ENCODE assay signal across 26 cellular contexts in genomic region chr10:94936721-94937120, GRCh38. TPM values are rescaled to one million over a fixed set of nuclear protein-coding genes. Genes with fewer than 3 reads are reported as not detected.
A peak's percentile ranks its signal among the peaks of the same experiment; 100 is the strongest.
DNase-seq lines count a peak whose midpoint lies in the region; ATAC-seq, FAIRE-seq and TF ChIP-seq lines count a peak whose summit lies in the region.
"Had no signal": no experiment of that assay in that cellular context is flagged by ENCODE, and none has a peak within 500 bp of the region (broad histone marks: within the 10 kb centered on the region; RNA-seq: fewer than 3 reads in every experiment).

No MANE protein-coding gene starts in this region.

- CTCF ChIA-PET in HepG2 (lab: Yijun Ruan, JAX; ENCODE audit: low intra/inter-chr PET ratio, low total read pairs): no interaction called here

- WGBS in liver: 29% methylated on average over 2 of the region's 2 CpGs
- 23% methylated on average over 2 of the region's 2 CpGs for WGBS in HepG2 (ENCODE audit: low lambda C conversion rate)
- WGBS in small intestine, 3 donors: 31 to 47% (median 38%) methylated on average over 2 of the region's 2 CpGs

- H4K20me1 ChIP-seq in HepG2 (ENCODE audit: insufficient read depth, low read length): no peaks in the 10 kb centered on the region
- H4K20me1 ChIP-seq: BLaER1 treated with 17β-estradiol and CSF1 and Interleukin-3, amounts not matched to agents 10 nM and 100 nM had no signal

- no peak for TF ChIP-seq POLR2A in HepG2 (IDR thresholded peaks at IDR 0.05; ENCODE audit: insufficient read depth in 1 of 2, low read depth in 2 of 2, low read length in 2 of 2)

- POLR2A ChIA-PET in HepG2 (lab: Yijun Ruan, JAX): no interaction called here

- no peak for ATAC-seq in HepG2
- ATAC-seq in left lobe of liver: peak; percentile 67

- H3K9me3 ChIP-seq in liver (ENCODE audit: control insufficient read depth in 4 of 4, low read length in 3 of 4) (no peaks in the 10 kb centered on the region), HepG2 (ENCODE audit: low read length) (no peaks in the 10 kb centered on the region), small intestine (ENCODE audit: control insufficient read depth, low read depth) (no peaks in the 10 kb centered on the region)
- H3K9me3 ChIP-seq: BE2C, HAP-1 had no signal

- TF ChIP-seq EP300 in HepG2 (IDR thresholded peaks at IDR 0.05; ENCODE audit: low read depth in 2 of 2, low read length in 2 of 2): no peak
- no peak for TF ChIP-seq EP300 in HepG2 (CRISPR knock-in tag; IDR thresholded peaks at IDR 0.05; ENCODE audit: borderline replicate concordance)

- TF ChIP-seq CTCF in liver (IDR thresholded peaks at IDR 0.05; ENCODE audit: low read depth, low read length, missing input control) (no peak), HepG2 (CRISPR knock-in tag; IDR thresholded peaks at IDR 0.05) (no peak)

- DNase-seq in HepG2 (ENCODE audit: low spot score) (no peak), left lobe of liver (ENCODE audit: low spot score) (no peak), small intestine (peak; percentile 76), mesenteric fat pad (ENCODE audit: low spot score) (no peak), NCI-H526 treated with DMSO at 0.1 percent for 48 hours (lab: John Stamatoyannopoulos, UW) (no peak)
- DNase-seq: ACHN; AML-193; BE2C; CD4-positive, alpha-beta T cell; CD8-positive, alpha-beta memory T cell; DMS53; DMS79 treated with DMSO at 0.1 percent for 48 hours; GF-D8; GOT3; HFFc6 had no signal

- H3K9ac ChIP-seq in liver (ENCODE audit: low read depth in 1 of 2, low read length in 2 of 2) (peak overlapping the region; percentile 25 to 49), HepG2 (ENCODE audit: insufficient read depth, low read depth, low read length) (no peak overlapping the region)
- H3K9ac ChIP-seq: BLaER1 treated with 17β-estradiol and CSF1 and Interleukin-3, amounts not matched to agents 10 nM and 100 nM had no signal

- peak; percentile 47 to 48 for TF ChIP-seq RAD21 in liver (IDR thresholded peaks at IDR 0.05)
- no peak for TF ChIP-seq RAD21 in HepG2 (CRISPR knock-in tag; IDR thresholded peaks at IDR 0.05)

- H3K27ac ChIP-seq in liver (ENCODE audit: low read depth in 1 of 2, low read length in 2 of 2) (peak overlapping the region; percentile 74 to 84), HepG2 (ENCODE audit: extremely low read length, insufficient read depth, low read length) (no peak overlapping the region), small intestine (ENCODE audit: low read depth in 1 of 2, low read length in 1 of 2) (peak overlapping the region in 1 of 2 donors; percentile 32)
- H3K27ac ChIP-seq: 22Rv1; BLaER1 treated with 17β-estradiol and CSF1 and Interleukin-3, amounts not matched to agents 10 nM and 100 nM had no signal

- FAIRE-seq in HepG2 (lab: Jason Lieb, UNC): no peak
- peak; percentile 15 for FAIRE-seq in small intestine (lab: Jason Lieb, UNC)
- FAIRE-seq: A204.1, GM12891, GM18507, H54 had no signal

- H3K79me2 ChIP-seq in HepG2 (ENCODE audit: insufficient read depth, low read length): no peaks in the 10 kb centered on the region

- H3K4me2 ChIP-seq in HepG2 (ENCODE audit: low read depth, low read length): no peak overlapping the region
- H3K4me2 ChIP-seq: BLaER1 treated with 17β-estradiol and CSF1 and Interleukin-3, amounts not matched to agents 10 nM and 100 nM had no signal

- in situ Hi-C loops in HepG2 (cut with HindIII; ENCODE audit: extremely low pct_ligation_motif_present, low pct_unique_long_range_greater_than_20kb): no loop called here

- H3K27me3 ChIP-seq in liver (ENCODE audit: control insufficient read depth in 4 of 4, insufficient read depth in 4 of 4, low read length in 3 of 4) (no peaks in the 10 kb centered on the region), HepG2 (ENCODE audit: control insufficient read depth in 1 of 2, insufficient read depth in 2 of 2, low read length in 2 of 2) (no peaks in the 10 kb centered on the region), small intestine (ENCODE audit: control insufficient read depth in 2 of 2, insufficient read depth in 2 of 2, low read length in 2 of 2) (no peaks in the 10 kb centered on the region)
- H3K27me3 ChIP-seq: BE2C; BLaER1 treated with 17β-estradiol and CSF1 and Interleukin-3, amounts not matched to agents 10 nM and 100 nM had no signal

- intact Hi-C loops in HepG2 (cut with micrococcal nuclease; ENCODE audit: unreplicated experiment): no loop called here

- H3K4me1 ChIP-seq in liver (ENCODE audit: control insufficient read depth in 4 of 4, insufficient read depth in 4 of 4, low read length in 3 of 4) (peaks cover 0 to 40% (median 6%) of the 10 kb centered on the region in 4 donors), HepG2 (ENCODE audit: insufficient read depth, low read length) (no peaks in the 10 kb centered on the region), small intestine (ENCODE audit: control insufficient read depth in 2 of 2, insufficient read depth in 1 of 2, low read depth in 1 of 2, low read length in 1 of 2) (peaks cover 0 to 3% of the 10 kb centered on the region in 2 donors)
- H3K4me1 ChIP-seq: BE2C; BLaER1 treated with 17β-estradiol and CSF1 and Interleukin-3, amounts not matched to agents 10 nM and 100 nM; HAP-1 had no signal

- no TSS peak for BruUV-seq in HepG2 (replicated peaks; lab: Mats Ljungman, UMichigan)

- H3K36me3 ChIP-seq in liver (ENCODE audit: control insufficient read depth in 4 of 4, insufficient read depth in 3 of 4, low read depth in 1 of 4, low read length in 3 of 4) (peaks cover 0 to 7% (median 3%) of the 10 kb centered on the region in 4 donors), HepG2 (replicated peaks in 1 of 2; ENCODE audit: control insufficient read depth in 1 of 2, insufficient read depth in 2 of 2, low read length in 2 of 2) (no peaks in the 10 kb centered on the region), small intestine (ENCODE audit: control insufficient read depth in 2 of 2, insufficient read depth in 2 of 2, low read length in 2 of 2) (peaks cover 0 to 2% of the 10 kb centered on the region in 2 donors)
- H3K36me3 ChIP-seq: BE2C; BLaER1 treated with 17β-estradiol and CSF1 and Interleukin-3, amounts not matched to agents 10 nM and 100 nM; HAP-1 had no signal

- peak overlapping the region in 1 of 3 donors; percentile 3 for H3K4me3 ChIP-seq in liver (ENCODE audit: low read depth in 1 of 3, low read length in 3 of 3)
- no peak overlapping the region for H3K4me3 ChIP-seq in HepG2 (replicated peaks in 1 of 3; ENCODE audit: insufficient read depth in 1 of 3, low read depth in 2 of 3, low read length in 3 of 3)
- H3K4me3 ChIP-seq in small intestine (ENCODE audit: low read depth in 1 of 2, low read length in 2 of 2): no peak overlapping the region
- H3K4me3 ChIP-seq: BLaER1 treated with 17β-estradiol and CSF1 and Interleukin-3, amounts not matched to agents 10 nM and 100 nM; HAP-1 had no signal

- no peak overlapping the region for H2AFZ ChIP-seq in HepG2 (ENCODE audit: low read length)

TF ChIP-seq in liver, 16 proteins besides CTCF, POLR2A, EP300 and RAD21 (continues in another document):
- TF ChIP-seq GABPA (IDR thresholded peaks at IDR 0.05 in 1 of 2, conservative IDR thresholded peaks at IDR 0.05 in 1 of 2): no peak
- TF ChIP-seq HNF4A (conservative IDR thresholded peaks at IDR 0.05): peak; percentile 77 to 87
- peak; percentile 66 for TF ChIP-seq YY1 (IDR thresholded peaks at IDR 0.05)
- no peak for TF ChIP-seq TAF1 (conservative IDR thresholded peaks at IDR 0.05)
- peak; percentile 75 for TF ChIP-seq FOXA1 (IDR thresholded peaks at IDR 0.05)
- peak; percentile 81 to 82 for TF ChIP-seq JUND (IDR thresholded peaks at IDR 0.05)
- peak; percentile 59 for TF ChIP-seq ATF3 (IDR thresholded peaks at IDR 0.05)

TF ChIP-seq in HepG2, 621 proteins besides CTCF, POLR2A, EP300 and RAD21 (continues in another document):
- TF ChIP-seq HNRNPK (IDR thresholded peaks at IDR 0.05; ENCODE audit: low read depth, low read length, poor library complexity, severe bottlenecking): no peak
- TF ChIP-seq IRX3 (CRISPR knock-in tag; IDR thresholded peaks at IDR 0.05; ENCODE audit: borderline replicate concordance, low read depth): no peak
- TF ChIP-seq ZNF24 (IDR thresholded peaks at IDR 0.05): no peak

RNA-seq across cellular contexts. Expression of gene CYP2C9, which starts 1.7 kb away (rescaled TPM):
- total RNA-seq in liver (1,000 to 10,000 TPM in 1 of 2 donors, 1 to 10 TPM in 1; 4.3 to 1,353 TPM), HepG2 (2016; rRNA removed; fragmentation: Illumina TruSeq; extraction: Trizol) (not detected in 2 replicates), left lobe of liver (1,611 TPM), mesenteric fat pad (0.51 TPM)
- polyA plus RNA-seq in liver (1,000 to 10,000 TPM; 1,245 to 1,789 TPM), HepG2 (2011; rRNA removed) (not detected in 2 replicates), small intestine (100 to 1,000 TPM in 2 of 3 donors, 10 to 100 TPM in 1; 14.7 to 424 (median 201) TPM)
- total RNA-seq in HepG2 (2016; cell fraction: cytosol; rRNA removed; fragmentation: Illumina TruSeq; extraction: Trizol; ENCODE audit: low read depth): not detected in 2 replicates
- total RNA-seq in HepG2 (2016; cell fraction: insoluble cytoplasmic fraction; rRNA removed; fragmentation: Illumina TruSeq; extraction: Trizol): not detected in 2 replicates
- total RNA-seq in HepG2 (2016; cell fraction: membrane; rRNA removed; fragmentation: Illumina TruSeq; extraction: Trizol): not detected in 2 replicates
- not detected in 2 replicates for total RNA-seq in HepG2 (2016; cell fraction: nucleus; rRNA removed; fragmentation: Illumina TruSeq; extraction: Trizol)
- not detected in 2 replicates for polyA plus RNA-seq in HepG2 (2011; cell fraction: cytosol; rRNA removed)
- 0.24 TPM in 1 of 2 replicates, not detected in the other for polyA plus RNA-seq in HepG2 (2011; cell fraction: nucleus; rRNA removed)
- polyA plus RNA-seq in HepG2 (2012): not detected in 2 replicates
- polyA plus RNA-seq in HepG2 (2016; cell fraction: cytosol; fragmentation: Illumina TruSeq; extraction: Trizol; ENCODE audit: low read depth): not detected in 2 replicates
- polyA plus RNA-seq in HepG2 (2016; cell fraction: insoluble cytoplasmic fraction; fragmentation: Illumina TruSeq; extraction: Trizol; ENCODE audit: low read depth): not detected in 2 replicates
- not detected in 2 replicates for polyA plus RNA-seq in HepG2 (2016; cell fraction: membrane; fragmentation: Illumina TruSeq; extraction: Trizol; ENCODE audit: low read depth)
- not detected in 2 replicates for polyA plus RNA-seq in HepG2 (2016; cell fraction: nucleus; fragmentation: Illumina TruSeq; extraction: Trizol; ENCODE audit: insufficient read depth, low read depth)
- not detected in 2 replicates for polyA minus RNA-seq in HepG2 (2011; rRNA and poly(A)+ RNA removed; ENCODE audit: low replicate concordance)
- polyA minus RNA-seq in HepG2 (2011; cell fraction: cytosol; rRNA and poly(A)+ RNA removed): not detected in 2 replicates
- not detected in 2 replicates for polyA minus RNA-seq in HepG2 (2011; cell fraction: nucleus; rRNA and poly(A)+ RNA removed)
- total RNA-seq: CD4-positive, alpha-beta T cell; CD8-positive, alpha-beta memory T cell; Daoy; G401; HFFc6 had no signal
- polyA plus RNA-seq: CD14-positive monocyte; CD8-positive, alpha-beta memory T cell had no signal
